ENCODE assay signal across 11 cellular contexts in the genomic region with DNA sequence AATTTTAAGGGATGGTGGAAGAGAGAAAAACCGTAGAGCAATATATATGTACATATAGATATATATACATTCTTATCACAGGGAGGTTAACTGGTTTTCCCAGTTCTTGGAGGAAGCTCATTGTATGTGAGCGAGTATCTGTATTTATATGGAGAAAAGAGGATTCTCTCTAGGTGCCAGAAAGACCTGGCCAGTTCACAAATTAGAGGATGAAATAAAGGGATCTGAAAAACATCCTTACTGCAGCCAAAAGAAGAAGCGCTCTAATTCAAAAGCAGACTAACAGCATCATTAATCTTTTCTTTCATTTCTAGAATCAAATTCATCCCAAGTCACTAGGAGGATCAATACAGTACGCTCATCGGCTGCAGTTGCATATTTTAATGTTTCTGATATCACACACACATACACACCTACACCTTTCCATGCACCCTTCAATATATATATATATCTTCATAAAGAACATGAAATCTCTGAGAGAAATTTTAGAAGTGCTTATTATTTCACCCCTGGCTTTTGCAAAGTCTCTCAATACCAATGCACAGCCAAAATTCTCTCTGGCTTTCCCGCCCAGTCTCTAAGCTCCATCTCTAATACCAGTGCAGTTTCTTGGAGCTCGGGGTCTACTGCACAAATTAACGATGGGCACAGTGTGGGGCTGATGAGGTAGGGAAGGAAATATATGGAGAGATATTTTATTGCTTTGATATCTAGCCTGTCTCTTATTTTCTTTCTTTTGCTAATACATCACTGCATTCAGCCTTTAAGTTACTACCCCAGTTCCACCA.
A peak's percentile ranks its signal among the peaks of the same experiment; 100 is the strongest.
DNase-seq lines count a peak whose midpoint lies in the region; ATAC-seq lines count a peak whose summit lies in the region.
"Had no signal": no experiment of that assay in that cellular context is flagged by ENCODE, and none has a peak within 500 bp of the region (broad histone marks: within the 10 kb centered on the region; RNA-seq: fewer than 3 reads in every experiment).

No MANE protein-coding gene starts in this region.

- H3K4me1 ChIP-seq in ES-I3 (ENCODE audit: insufficient read depth, low read length) (no peaks in the 10 kb centered on the region), muscle layer of duodenum (ENCODE audit: control insufficient read depth in 1 of 2, insufficient read depth in 2 of 2, low read length in 2 of 2) (peaks cover 0 to 3% of the 10 kb centered on the region in 2 donors)

- no peak for ATAC-seq in HG02763 (IDR thresholded peaks at IDR 0.05; ENCODE audit: unreplicated experiment)
- ATAC-seq in GM21423 (IDR thresholded peaks at IDR 0.05; ENCODE audit: unreplicated experiment), result no peak
- ATAC-seq: Panc1 had no signal

- H3K27me3 ChIP-seq in muscle layer of duodenum (ENCODE audit: low read depth, low read length), result peaks cover 12% of the 10 kb centered on the region

- H3K4me3 ChIP-seq in muscle layer of duodenum (ENCODE audit: low read depth in 1 of 2, low read length in 2 of 2), result peak overlapping the region; percentile 42 to 62

- H3K27ac ChIP-seq in cingulate gyrus (ENCODE audit: low read depth, low read length), result peak overlapping the region; percentile 63
- H3K27ac ChIP-seq in muscle layer of duodenum (ENCODE audit: low read length), result no peak overlapping the region

- DNase-seq in NCI-H1092 (lab: John Stamatoyannopoulos, UW) (peak; percentile 14), T1000 (lab: John Stamatoyannopoulos, UW) (no peak), dedifferentiated amniotic fluid mesenchymal stem cell (ENCODE audit: extremely low spot score) (no peak)
- DNase-seq: activated B cell treated with CpG ODN at 0.5 μM for 24 hours, small intestine had no signal

- peak overlapping the region; percentile 65; the same call in 1 of the 2 replicates for H3K9ac ChIP-seq in ES-I3 (ENCODE audit: low read depth, low read length)

- H3K36me3 ChIP-seq in ES-I3 (ENCODE audit: insufficient read depth, low read length), result no peaks in the 10 kb centered on the region
- no peaks in the 10 kb centered on the region for H3K36me3 ChIP-seq in muscle layer of duodenum (ENCODE audit: control insufficient read depth in 1 of 2, insufficient read depth in 2 of 2, low read length in 2 of 2)

- H3K9me3 ChIP-seq in ES-I3 (ENCODE audit: control insufficient read depth, insufficient read depth, low read length), result no peaks in the 10 kb centered on the region
- H3K9me3 ChIP-seq in muscle layer of duodenum (ENCODE audit: control insufficient read depth in 1 of 2, low read length in 2 of 2), result peaks cover 0 to 6% of the 10 kb centered on the region in 2 donors
